Comparison of ENCODE assay signal across 18 cellular contexts in the genomic region with DNA sequence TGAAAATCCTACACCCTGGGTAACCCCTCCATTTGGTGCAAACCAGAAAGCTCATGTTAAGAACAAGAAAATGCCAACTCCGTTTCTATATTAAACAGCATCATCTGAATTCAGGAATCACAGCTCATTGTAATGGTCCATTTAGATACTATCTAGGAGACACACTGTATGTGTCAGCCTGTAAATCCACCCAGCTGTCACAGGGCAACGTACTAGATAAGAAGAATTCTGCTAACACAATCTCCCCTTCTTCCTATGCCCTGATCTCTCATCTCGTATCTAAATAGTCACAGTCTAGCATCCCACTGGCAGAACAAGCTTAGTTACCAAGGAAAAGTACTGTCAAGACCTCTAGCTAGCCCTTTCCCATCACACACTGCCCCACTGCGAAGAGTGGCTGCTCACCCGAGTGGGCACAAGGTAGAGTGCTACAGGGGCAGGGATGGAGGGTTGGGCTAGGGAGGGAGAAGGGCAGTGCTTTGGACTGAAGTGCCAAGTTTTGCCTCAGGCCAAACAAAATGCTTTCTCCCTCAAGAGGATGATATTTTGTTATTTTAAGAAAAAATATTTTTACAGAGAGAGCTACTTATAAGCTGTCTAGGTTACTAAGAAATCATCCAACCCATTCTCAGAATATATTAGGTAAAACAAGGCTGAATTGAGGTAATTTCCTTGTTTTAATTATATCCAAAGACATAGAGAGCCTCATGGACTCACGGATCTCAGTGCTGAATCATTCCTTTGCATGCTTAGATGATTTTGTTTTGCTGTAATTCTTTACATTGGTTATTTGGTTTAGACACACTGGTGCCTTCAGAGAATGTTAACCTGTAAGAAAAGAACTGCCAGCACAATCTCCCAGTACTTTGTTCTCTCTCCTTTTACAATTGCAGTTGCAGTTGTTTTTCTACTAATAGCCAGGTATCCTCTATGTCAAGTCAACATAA.
DNase-seq lines count a peak whose midpoint lies in the region; ATAC-seq and TF ChIP-seq lines count a peak whose summit lies in the region.
"Had no signal": no experiment of that assay in that cellular context is flagged by ENCODE, and none has a peak within 500 bp of the region (broad histone marks: within the 10 kb centered on the region; RNA-seq: fewer than 3 reads in every experiment).

No MANE protein-coding gene starts in this region.

- H3K9me3 ChIP-seq in cardiac muscle cell (ENCODE audit: low read depth) (no peaks in the 10 kb centered on the region), left ventricle myocardium inferior (replicated peaks) (no peaks in the 10 kb centered on the region), adipocyte (ENCODE audit: control insufficient read depth, low read length) (no peaks in the 10 kb centered on the region)
- H3K9me3 ChIP-seq: A549 had no signal

- peak overlapping the region; percentile 5 for H3K27ac ChIP-seq in cardiac muscle cell
- no peak overlapping the region for H3K27ac ChIP-seq in left ventricle myocardium inferior (replicated peaks)
- H3K27ac ChIP-seq: A549, RWPE1 had no signal

- no peak for TF ChIP-seq CTCF in cardiac muscle cell (IDR thresholded peaks at IDR 0.05; ENCODE audit: low read depth, low read length)
- TF ChIP-seq CTCF in left ventricle myocardium inferior (IDR thresholded peaks at IDR 0.05; ENCODE audit: borderline replicate concordance): no peak

- peaks cover 47% of the 10 kb centered on the region for H3K4me1 ChIP-seq in cardiac muscle cell (ENCODE audit: low read depth)
- peaks cover 21% of the 10 kb centered on the region for H3K4me1 ChIP-seq in left ventricle myocardium inferior
- peaks cover 33% of the 10 kb centered on the region for H3K4me1 ChIP-seq in adipocyte (ENCODE audit: control insufficient read depth, insufficient read depth, low read length)
- H3K4me1 ChIP-seq: A549 had no signal

- H3K27me3 ChIP-seq in cardiac muscle cell: no peaks in the 10 kb centered on the region
- H3K27me3 ChIP-seq in left ventricle myocardium inferior (ENCODE audit: low read depth): no peaks in the 10 kb centered on the region
- H3K27me3 ChIP-seq in adipocyte (replicated peaks; ENCODE audit: control insufficient read depth, insufficient read depth, low read length): no peaks in the 10 kb centered on the region

- ATAC-seq in HG03457 (IDR thresholded peaks at IDR 0.05; ENCODE audit: unreplicated experiment): no peak
- ATAC-seq: A549, PC-3 had no signal

- intact Hi-C loops in left ventricle myocardium inferior (cut with micrococcal nuclease): no loop called here

- H3K4me3 ChIP-seq in cardiac muscle cell: no peak overlapping the region
- no peak overlapping the region for H3K4me3 ChIP-seq in left ventricle myocardium inferior
- no peak overlapping the region for H3K4me3 ChIP-seq in adipocyte (ENCODE audit: low read length)
- H3K4me3 ChIP-seq: A549 had no signal

- H3K36me3 ChIP-seq in cardiac muscle cell: no peaks in the 10 kb centered on the region
- H3K36me3 ChIP-seq in left ventricle myocardium inferior: no peaks in the 10 kb centered on the region
- no peaks in the 10 kb centered on the region for H3K36me3 ChIP-seq in adipocyte (ENCODE audit: control insufficient read depth, insufficient read depth, low read length, severe bottlenecking)

- peak overlapping the region; percentile 15 for H3K9ac ChIP-seq in adipocyte (ENCODE audit: low read length)

- DNase-seq in cardiac muscle cell (ENCODE audit: low read depth in 1 of 2, low spot score in 1 of 2) (no peak), left ventricle myocardium inferior (no peak), adipocyte (ENCODE audit: low read depth) (peak; percentile 46), kidney tubule cell (ENCODE audit: low spot score) (peak; percentile 55), renal cortical epithelial cell (ENCODE audit: low read depth) (peak; percentile 69), AG20443 (ENCODE audit: low spot score) (no peak)
- no peak for DNase-seq in activated CD4-positive, alpha-beta T cell treated with anti-CD3 and anti-CD28 coated beads, Interleukin-2, amount 50 U/mL, for 4 hours
- DNase-seq: C1 segment of cervical spinal cord, GF-D8, GOT3, NCI-H2029, NCI-H2171, NCI-H446, NCI-H69, PC-3 had no signal

Comparison
In these comparisons a context has a peak if more than half of its experiments do, and no peak if none do; other contexts are left out.
1. DNase-seq: peak in adipocyte (single experiment), kidney tubule cell (single experiment) and renal cortical epithelial cell (single experiment); none in cardiac muscle cell (0 of 2), left ventricle myocardium inferior (single experiment), AG20443 (single experiment) and activated CD4-positive, alpha-beta T cell treated with anti-CD3 and anti-CD28 coated beads, Interleukin-2, amount 50 U/mL, for 4 hours (0 of 2).